Comparison of ENCODE assay signal across 8 cellular contexts in genomic region chr4:182918791-182919302, GRCh38. TPM values are rescaled to one million over a fixed set of nuclear protein-coding genes. Genes with fewer than 3 reads are reported as not detected.
DNase-seq lines count a peak whose midpoint lies in the region; ATAC-seq and TF ChIP-seq lines count a peak whose summit lies in the region.

No MANE protein-coding gene starts in this region.

- H3K27me3 ChIP-seq in upper lobe of left lung, result no peaks in the 10 kb centered on the region

- peak overlapping the region; percentile 82 for H3K27ac Mint-ChIP-seq in stimulated activated effector memory CD8-positive, alpha-beta T cell treated with anti-CD3 and anti-CD28 coated beads, Interleukin-12 subunit alpha, Interleukin-12 subunit beta, amount 100 ng/mL, for 72 hours

- no peak for TF ChIP-seq EP300 in upper lobe of left lung (IDR thresholded peaks at IDR 0.05)

- peak overlapping the region; percentile 54 for H3K4me3 Mint-ChIP-seq in stimulated activated effector memory CD8-positive, alpha-beta T cell treated with anti-CD3 and anti-CD28 coated beads, Interleukin-12 subunit alpha, Interleukin-12 subunit beta, amount 100 ng/mL, for 72 hours

- no peak for TF ChIP-seq POLR2A in upper lobe of left lung (IDR thresholded peaks at IDR 0.05)

- peaks cover 41% of the 10 kb centered on the region for H3K36me3 Mint-ChIP-seq in stimulated activated effector memory CD8-positive, alpha-beta T cell treated with anti-CD3 and anti-CD28 coated beads, Interleukin-12 subunit alpha, Interleukin-12 subunit beta, amount 100 ng/mL, for 72 hours

- peaks cover 9 to 15% (median 13%) of the 10 kb centered on the region in 4 donors for H3K4me1 ChIP-seq in upper lobe of left lung

- no peak for TF ChIP-seq CTCF in upper lobe of left lung (IDR thresholded peaks at IDR 0.05)

- H3K27ac ChIP-seq in upper lobe of left lung, result no peak overlapping the region

- DNase-seq in SIG-M5 treated with dmso at 0.1 percent for 504 hours (lab: John Stamatoyannopoulos, UW; ENCODE audit: unreplicated experiment) (peak; percentile 20), SIG-M5 (lab: John Stamatoyannopoulos, UW) (no peak), NCI-H2029 (lab: John Stamatoyannopoulos, UW) (no peak), upper lobe of left lung (no peak), ecto neural progenitor cell (ENCODE audit: low spot score) (no peak)
- peak; percentile 36 to 46 for DNase-seq in activated T-cell treated with anti-CD3 and anti-CD28 coated beads, Interleukin-2, amount 50 U/mL, for 48 hours
- DNase-seq in stimulated activated effector memory CD8-positive, alpha-beta T cell treated with anti-CD3 and anti-CD28 coated beads, Interleukin-12 subunit alpha, Interleukin-12 subunit beta, amount 100 ng/mL, for 72 hours (ENCODE audit: low spot score in 2 of 2), result peak in 1 of 2 donors; percentile 65

- H3K36me3 ChIP-seq in upper lobe of left lung, result peaks cover 0 to 16% (median 8%) of the 10 kb centered on the region in 4 donors

- H3K4me1 Mint-ChIP-seq in stimulated activated effector memory CD8-positive, alpha-beta T cell treated with anti-CD3 and anti-CD28 coated beads, Interleukin-12 subunit alpha, Interleukin-12 subunit beta, amount 100 ng/mL, for 72 hours, result peaks cover 37% of the 10 kb centered on the region

- no peaks in the 10 kb centered on the region for H3K9me3 Mint-ChIP-seq in stimulated activated effector memory CD8-positive, alpha-beta T cell treated with anti-CD3 and anti-CD28 coated beads, Interleukin-12 subunit alpha, Interleukin-12 subunit beta, amount 100 ng/mL, for 72 hours

- peak; percentile 19 for ATAC-seq in HG03159 (IDR thresholded peaks at IDR 0.05; ENCODE audit: unreplicated experiment)
- peak; percentile 63 for ATAC-seq in stimulated activated effector memory CD8-positive, alpha-beta T cell treated with anti-CD3 and anti-CD28 coated beads, Interleukin-12 subunit alpha, Interleukin-12 subunit beta, amount 100 ng/mL, for 72 hours
- ATAC-seq in upper lobe of left lung (ENCODE audit: low FRiP score in 2 of 2), result no peak

- H3K4me3 ChIP-seq in upper lobe of left lung, result no peak overlapping the region

- 68 to 84% methylated on average over 7 of the region's 7 CpGs for WGBS in upper lobe of left lung, 2 donors

- H3K9me3 ChIP-seq in upper lobe of left lung, result no peaks in the 10 kb centered on the region

RNA-seq across cellular contexts. Expression of gene DCTD, which starts 1.7 kb away (rescaled TPM):
- total RNA-seq in upper lobe of left lung, result 10 to 100 TPM; 31.2 to 96.4 (median 70.7) TPM

Comparison
In these comparisons a context has a peak if more than half of its experiments do, and no peak if none do; other contexts are left out.
1. DNase-seq: peak in SIG-M5 treated with dmso at 0.1 percent for 504 hours (single experiment) and activated T-cell treated with anti-CD3 and anti-CD28 coated beads, Interleukin-2, amount 50 U/mL, for 48 hours (2 of 2); none in SIG-M5 (single experiment), NCI-H2029 (single experiment), upper lobe of left lung (0 of 2) and ecto neural progenitor cell (single experiment).
2. ATAC-seq: peak in HG03159 (single experiment) and stimulated activated effector memory CD8-positive, alpha-beta T cell treated with anti-CD3 and anti-CD28 coated beads, Interleukin-12 subunit alpha, Interleukin-12 subunit beta, amount 100 ng/mL, for 72 hours (single experiment); none in upper lobe of left lung (0 of 2).